In the genomic region with DNA sequence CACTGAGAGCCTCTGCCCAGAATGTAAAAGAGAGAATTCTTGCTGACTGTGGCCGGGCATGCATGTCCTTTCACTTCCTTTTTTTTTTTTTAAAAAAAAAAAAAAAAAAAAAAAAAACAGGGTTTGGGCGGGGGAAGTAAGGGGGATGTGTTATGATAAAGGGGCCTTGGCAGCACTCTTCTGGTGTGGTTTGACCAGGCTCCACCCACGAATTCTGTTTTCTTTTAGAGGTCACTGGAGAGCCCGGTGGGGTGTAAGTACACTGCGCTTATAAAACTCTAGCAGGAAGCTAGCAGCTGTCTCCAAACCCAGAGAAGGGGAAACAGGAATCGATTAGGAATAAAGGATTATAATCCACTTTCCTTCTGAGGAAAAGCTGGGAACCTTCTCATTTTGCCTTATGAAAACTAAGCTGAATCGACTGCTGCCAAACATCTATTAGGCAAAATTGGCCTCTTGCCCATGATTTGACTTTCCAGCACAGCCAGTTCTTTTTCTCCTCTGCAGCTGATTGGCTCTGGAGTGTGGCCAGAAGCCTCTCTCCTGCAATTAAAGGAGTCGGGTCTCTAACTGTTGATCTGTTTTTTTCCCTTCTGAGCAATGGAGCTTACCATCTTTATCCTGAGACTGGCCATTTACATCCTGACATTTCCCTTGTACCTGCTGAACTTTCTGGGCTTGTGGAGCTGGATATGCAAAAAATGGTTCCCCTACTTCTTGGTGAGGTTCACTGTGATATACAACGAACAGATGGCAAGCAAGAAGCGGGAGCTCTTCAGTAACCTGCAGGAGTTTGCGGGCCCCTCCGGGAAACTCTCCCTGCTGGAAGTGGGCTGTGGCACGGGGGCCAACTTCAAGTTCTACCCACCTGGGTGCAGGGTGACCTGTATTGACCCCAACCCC, we compare ENCODE assay signal across 8 cellular contexts. TPM values are rescaled to one million over a fixed set of nuclear protein-coding genes. Genes with fewer than 3 reads are reported as not detected.
DNase-seq lines count a peak whose midpoint lies in the region; ATAC-seq and TF ChIP-seq lines count a peak whose summit lies in the region.

No MANE protein-coding gene starts in this region.

- H3K27me3 ChIP-seq in H9 (ENCODE audit: insufficient read depth, low read length) (no peaks in the 10 kb centered on the region), Karpas-422 (ENCODE audit: low read length) (no peaks in the 10 kb centered on the region), Peyer's patch (no peaks in the 10 kb centered on the region)

- no peak overlapping the region for H4K91ac ChIP-seq in H9 (ENCODE audit: insufficient read length, low read depth, low read length)

- H3K18ac ChIP-seq in H9 (ENCODE audit: insufficient read length, low read depth, low read length) = no peak overlapping the region

- H4K20me1 ChIP-seq in H9 (ENCODE audit: control insufficient read depth, insufficient read depth, insufficient read length) (no peaks in the 10 kb centered on the region), Karpas-422 (ENCODE audit: insufficient read depth, low read depth, low read length) (no peaks in the 10 kb centered on the region)

- no peak overlapping the region for H2BK12ac ChIP-seq in H9 (ENCODE audit: insufficient read length, low read depth, low read length)

- peak overlapping the region; percentile 93 for H3K4me3 ChIP-seq in Karpas-422 (ENCODE audit: low read length)
- peak overlapping the region; percentile 52 to 79 (median 68) for H3K4me3 ChIP-seq in Peyer's patch
- H3K4me3 ChIP-seq in skeletal muscle cell (ENCODE audit: low read depth, low read length) = peak overlapping the region; percentile 61

- no peak overlapping the region for H3T11ph ChIP-seq in H9 (ENCODE audit: low read length)

- peak overlapping the region; percentile 85 for H3K4me2 ChIP-seq in H9 (ENCODE audit: insufficient read depth, insufficient read length, low read length)
- H3K4me2 ChIP-seq in Karpas-422 (ENCODE audit: low read depth, low read length, poor library complexity, severe bottlenecking) = peak overlapping the region; percentile 97

- no peak overlapping the region for H4K8ac ChIP-seq in H9 (replicated peaks; ENCODE audit: insufficient read length, low read depth, low read length)

- H3K36me3 ChIP-seq in Karpas-422 (ENCODE audit: insufficient read depth, low read length) = peaks cover 7% of the 10 kb centered on the region; the same call in 1 of the 2 replicates
- H3K36me3 ChIP-seq in Peyer's patch = peaks cover 0 to under 1% (median 0%) of the 10 kb centered on the region in 3 donors

- no peak overlapping the region for H2BK120ac ChIP-seq in H9 (ENCODE audit: low read depth, low read length, poor library complexity, severe bottlenecking)

- ATAC-seq in central memory CD8-positive, alpha-beta T cell (replicated peaks; ENCODE audit: extremely low read depth, poor library complexity, severe bottlenecking) = peak; percentile 76

- H3K27ac Mint-ChIP-seq in H9 (peak overlapping the region; percentile 1 to 98 (median 86); a peak in 6 of 7 replicates), immature natural killer cell (peak overlapping the region; percentile 90 to 98 (median 97))
- H3K27ac Mint-ChIP-seq in central memory CD8-positive, alpha-beta T cell (ENCODE audit: low read depth) = peak overlapping the region; percentile 65

- peaks cover 0 to 3% (median 0%) of the 10 kb centered on the region in 3 experiments; a peak in 2 of 7 replicates for H3K36me3 Mint-ChIP-seq in H9 (ENCODE audit: insufficient read depth in 1 of 3, low read depth in 3 of 3)
- H3K36me3 Mint-ChIP-seq in central memory CD8-positive, alpha-beta T cell (ENCODE audit: insufficient read depth) = peaks cover 5% of the 10 kb centered on the region
- peaks cover 0 to 3% (median under 1%) of the 10 kb centered on the region in 3 donors for H3K36me3 Mint-ChIP-seq in immature natural killer cell

- TF ChIP-seq CTCF in H9 (conservative IDR thresholded peaks at IDR 0.05) (no peak), Peyer's patch (IDR thresholded peaks at IDR 0.05) (no peak)

- no peak overlapping the region for H4K5ac ChIP-seq in H9 (ENCODE audit: insufficient read length, low read depth, low read length)

- H3K4ac ChIP-seq in H9 (ENCODE audit: low read depth, low read length) = no peak overlapping the region

- H3K23ac ChIP-seq in H9 (ENCODE audit: insufficient read length, low read depth, low read length) = no peak overlapping the region

- H2AFZ ChIP-seq in H9 (ENCODE audit: low read length) = peak overlapping the region; percentile 11
- H2AFZ ChIP-seq in Karpas-422 (ENCODE audit: low read length) = no peak overlapping the region

- H2AK5ac ChIP-seq in H9 (ENCODE audit: insufficient read length, low read length) = no peak overlapping the region

- no peak overlapping the region for H2BK20ac ChIP-seq in H9 (ENCODE audit: low read depth, low read length, poor library complexity, severe bottlenecking)

- H3K79me2 ChIP-seq in H9 (ENCODE audit: insufficient read depth, low read length) (no peaks in the 10 kb centered on the region; the same call in 1 of the 2 replicates), Karpas-422 (ENCODE audit: low read length) (peaks cover 51% of the 10 kb centered on the region)

- no peak overlapping the region for H3K56ac ChIP-seq in H9 (ENCODE audit: insufficient read length, low read depth, low read length)

- no peaks in the 10 kb centered on the region for H3K79me1 ChIP-seq in H9 (ENCODE audit: insufficient read depth, low read depth, low read length, poor library complexity, severe bottlenecking)

- H3K9me3 ChIP-seq in H9 (ENCODE audit: control insufficient read depth, low read depth, low read length) = no peaks in the 10 kb centered on the region
- H3K9me3 ChIP-seq in Karpas-422 (ENCODE audit: low read length) = no peaks in the 10 kb centered on the region
- H3K9me3 ChIP-seq in Peyer's patch = no peaks in the 10 kb centered on the region

- TF ChIP-seq POLR2A in Peyer's patch (IDR thresholded peaks at IDR 0.05) = peak in 1 of 2 donors; percentile 43

- H3K27me3 Mint-ChIP-seq in H9 (ENCODE audit: low read depth) = no peaks in the 10 kb centered on the region
- no peaks in the 10 kb centered on the region for H3K27me3 Mint-ChIP-seq in central memory CD8-positive, alpha-beta T cell
- peaks cover 9 to 20% (median 12%) of the 10 kb centered on the region in 3 donors for H3K27me3 Mint-ChIP-seq in immature natural killer cell (ENCODE audit: low read depth in 3 of 3)

- H3K9ac ChIP-seq in H9 (ENCODE audit: extremely low read depth, insufficient read length, low read length) (no peak overlapping the region), Karpas-422 (ENCODE audit: low read length) (peak overlapping the region; percentile 93)

- H2BK5ac ChIP-seq in H9 (ENCODE audit: insufficient read length, low read length) = no peak overlapping the region

- H3K9me2 ChIP-seq in Karpas-422 (replicated peaks; ENCODE audit: insufficient read depth, low read length) = no peaks in the 10 kb centered on the region

- H3K9me3 Mint-ChIP-seq in H9 (no peaks in the 10 kb centered on the region), immature natural killer cell (no peaks in the 10 kb centered on the region)
- H3K9me3 Mint-ChIP-seq in central memory CD8-positive, alpha-beta T cell = no peaks in the 10 kb centered on the region

- peak; percentile 10 for DNase-seq in activated T-cell treated with anti-CD3 and anti-CD28 coated beads for 1 hour (ENCODE audit: low read depth)
- no peak for DNase-seq in activated T-cell treated with anti-CD3 and anti-CD28 coated beads, Interleukin-2, amount 50 U/mL, for 1 hour
- DNase-seq in H9 = peak; percentile 63
- peak; percentile 98 for DNase-seq in Karpas-422
- peak; percentile 77 to 93 (median 85) for DNase-seq in Peyer's patch
- DNase-seq in central memory CD8-positive, alpha-beta T cell (ENCODE audit: low spot score in 2 of 2) = no peak
- peak; percentile 79 to 83 (median 81) for DNase-seq in immature natural killer cell
- DNase-seq in skeletal muscle cell (ENCODE audit: low read depth) = peak; percentile 85

- WGBS in H9 (ENCODE audit: extremely low coverage, insufficient read length, low lambda C conversion rate) = no CpG with 5 or more reads among the region's 13 CpGs

- H3K14ac ChIP-seq in H9 (ENCODE audit: insufficient read depth, low read length) = no peak overlapping the region

- H2BK15ac ChIP-seq in H9 (ENCODE audit: low read depth, low read length) = no peak overlapping the region

- H3K4me1 Mint-ChIP-seq in H9 (peaks cover 45 to 69% of the 10 kb centered on the region in 2 experiments), immature natural killer cell (peaks cover 68 to 76% of the 10 kb centered on the region in 2 donors)
- H3K4me1 Mint-ChIP-seq in central memory CD8-positive, alpha-beta T cell = peaks cover 21% of the 10 kb centered on the region

- H3K4me1 ChIP-seq in H9 (ENCODE audit: insufficient read depth, low read length) = no peaks in the 10 kb centered on the region; the same call in 1 of the 2 replicates
- peaks cover 76% of the 10 kb centered on the region for H3K4me1 ChIP-seq in Karpas-422 (ENCODE audit: low read length)
- H3K4me1 ChIP-seq in Peyer's patch = peaks cover 0 to 19% (median 9%) of the 10 kb centered on the region in 4 donors

- H3K4me3 Mint-ChIP-seq in H9 (peak overlapping the region; percentile 71 to 93), immature natural killer cell (peak overlapping the region; percentile 91 to 99 (median 98))
- peak overlapping the region; percentile 70 for H3K4me3 Mint-ChIP-seq in central memory CD8-positive, alpha-beta T cell

- H3K27ac ChIP-seq in H9 (ENCODE audit: insufficient read length, low read depth, low read length) (peak overlapping the region; percentile 44), Karpas-422 (ENCODE audit: low read length) (peak overlapping the region; percentile 99), Peyer's patch (peak overlapping the region; percentile 82 to 90 (median 84))

- peaks cover 6% of the 10 kb centered on the region for H3K23me2 ChIP-seq in H9 (ENCODE audit: insufficient read length, low read depth, low read length, poor library complexity, severe bottlenecking)

RNA-seq across cellular contexts. Expression of a gene that starts 27.7 kb away (rescaled TPM):
- not detected in 2 replicates for total RNA-seq in H9 (2021)
- total RNA-seq in Karpas-422 (2014; rRNA removed; shearing (Covaris generic); ENCODE audit: low replicate concordance) = not detected in 2 replicates
- not detected for total RNA-seq in Peyer's patch
- not detected for polyA plus RNA-seq in immature natural killer cell

Comparison
In these comparisons a context has a peak if more than half of its experiments do, and no peak if none do; other contexts are left out.
1. DNase-seq: peak in activated T-cell treated with anti-CD3 and anti-CD28 coated beads for 1 hour (single experiment), H9 (single experiment), Karpas-422 (single experiment), Peyer's patch (3 of 3), immature natural killer cell (3 of 3) and skeletal muscle cell (single experiment); none in activated T-cell treated with anti-CD3 and anti-CD28 coated beads, Interleukin-2, amount 50 U/mL, for 1 hour (single experiment) and central memory CD8-positive, alpha-beta T cell (0 of 2).
2. H3K27ac ChIP-seq: peak in every context shown above with its lines; median percentile 99 in Karpas-422; 84 in Peyer's patch; 44 in H9.
3. Peak in every context shown above with its lines, with median percentiles within 50 percentile points of each other: H3K27ac Mint-ChIP-seq, H3K4me3 Mint-ChIP-seq and H3K4me3 ChIP-seq.